ENCODE assay signal across 10 cellular contexts in genomic region chr12:57090456-57090855, GRCh38. TPM values are rescaled to one million over a fixed set of nuclear protein-coding genes. Genes with fewer than 3 reads are reported as not detected.
A peak's percentile ranks its signal among the peaks of the same experiment; 100 is the strongest.
DNase-seq lines count a peak whose midpoint lies in the region; ATAC-seq and TF ChIP-seq lines count a peak whose summit lies in the region.
"Had no signal": no experiment of that assay in that cellular context is flagged by ENCODE, and none has a peak within 500 bp of the region (broad histone marks: within the 10 kb centered on the region; RNA-seq: fewer than 3 reads in every experiment).

No MANE protein-coding gene starts in this region.

- H3K9me3 ChIP-seq in H9 (ENCODE audit: control insufficient read depth, low read depth, low read length) (no peaks in the 10 kb centered on the region), hepatocyte (ENCODE audit: low read depth) (no peaks in the 10 kb centered on the region)

- peak overlapping the region; percentile 90 for H3K4me3 ChIP-seq in hepatocyte

- ATAC-seq in stimulated activated effector memory CD8-positive, alpha-beta T cell treated with anti-CD3 and anti-CD28 coated beads, Interleukin-12 subunit alpha, Interleukin-12 subunit beta, amount 100 ng/mL, for 72 hours = no peak
- ATAC-seq in HG03439 (IDR thresholded peaks at IDR 0.05; ENCODE audit: unreplicated experiment) = no peak

- no peak overlapping the region for H3K18ac ChIP-seq in H9 (ENCODE audit: insufficient read length, low read depth, low read length)

- H3K4me1 Mint-ChIP-seq in H9 = peaks cover 55 to 64% of the 10 kb centered on the region in 2 experiments
- H3K4me1 Mint-ChIP-seq in activated T-helper 2 cell treated with anti-CD3 and anti-CD28 coated beads, Interferon-gamma antibody, Interleukin-2, Interleukin-4, amounts not matched to agents 10 μg/mL and 5 μg/mL and 100 μg/mL, durations not matched to agents 14 hours and 24 hours and 36 hours (ENCODE audit: low read depth) = peaks cover 65% of the 10 kb centered on the region
- H3K4me1 Mint-ChIP-seq in stimulated activated effector memory CD8-positive, alpha-beta T cell treated with anti-CD3 and anti-CD28 coated beads, Interleukin-12 subunit alpha, Interleukin-12 subunit beta, amount 100 ng/mL, for 72 hours = peaks cover 84% of the 10 kb centered on the region

- no peak overlapping the region for H2AK5ac ChIP-seq in H9 (ENCODE audit: insufficient read length, low read length)

- H4K91ac ChIP-seq in H9 (ENCODE audit: insufficient read length, low read depth, low read length) = no peak overlapping the region

- H3K79me1 ChIP-seq in H9 (ENCODE audit: insufficient read depth, low read depth, low read length, poor library complexity, severe bottlenecking) = no peaks in the 10 kb centered on the region

- no peak overlapping the region for H2BK120ac ChIP-seq in H9 (ENCODE audit: low read depth, low read length, poor library complexity, severe bottlenecking)

- peaks cover 9% of the 10 kb centered on the region for H3K23me2 ChIP-seq in H9 (ENCODE audit: insufficient read length, low read depth, low read length, poor library complexity, severe bottlenecking)

- H3K4me1 ChIP-seq in H9 (ENCODE audit: insufficient read depth, low read length) (no peaks in the 10 kb centered on the region; the same call in 1 of the 2 replicates), hepatocyte (ENCODE audit: insufficient read depth) (peaks cover 38% of the 10 kb centered on the region)

- no peak overlapping the region for H4K5ac ChIP-seq in H9 (ENCODE audit: insufficient read length, low read depth, low read length)

- H3K56ac ChIP-seq in H9 (ENCODE audit: insufficient read length, low read depth, low read length) = no peak overlapping the region

- no peak for TF ChIP-seq CTCF in H9 (conservative IDR thresholded peaks at IDR 0.05)
- TF ChIP-seq CTCF in hepatocyte (IDR thresholded peaks at IDR 0.05; ENCODE audit: poor library complexity) = no peak

- H3K9me3 Mint-ChIP-seq in H9 = no peaks in the 10 kb centered on the region; a peak in 1 of 5 replicates
- no peaks in the 10 kb centered on the region for H3K9me3 Mint-ChIP-seq in activated T-helper 2 cell treated with anti-CD3 and anti-CD28 coated beads, Interferon-gamma antibody, Interleukin-2, Interleukin-4, amounts not matched to agents 10 μg/mL and 5 μg/mL and 100 μg/mL, durations not matched to agents 14 hours and 24 hours and 36 hours
- no peaks in the 10 kb centered on the region for H3K9me3 Mint-ChIP-seq in stimulated activated effector memory CD8-positive, alpha-beta T cell treated with anti-CD3 and anti-CD28 coated beads, Interleukin-12 subunit alpha, Interleukin-12 subunit beta, amount 100 ng/mL, for 72 hours

- H3K9ac ChIP-seq in H9 (ENCODE audit: extremely low read depth, insufficient read length, low read length) = no peak overlapping the region

- no peak overlapping the region for H3K14ac ChIP-seq in H9 (ENCODE audit: insufficient read depth, low read length)

- H2BK12ac ChIP-seq in H9 (ENCODE audit: insufficient read length, low read depth, low read length) = no peak overlapping the region

- no peak overlapping the region for H2BK15ac ChIP-seq in H9 (ENCODE audit: low read depth, low read length)

- H4K8ac ChIP-seq in H9 (replicated peaks; ENCODE audit: insufficient read length, low read depth, low read length) = no peak overlapping the region

- no peak overlapping the region for H3K4ac ChIP-seq in H9 (ENCODE audit: low read depth, low read length)

- WGBS in H9 (ENCODE audit: extremely low coverage, insufficient read length, low lambda C conversion rate) = no CpG with 5 or more reads among the region's 6 CpGs
- 39% methylated on average over 6 of the region's 6 CpGs for WGBS in hepatocyte (ENCODE audit: low lambda C conversion rate, missing lambda C conversion rate)

- intact Hi-C loops in activated T-helper 2 cell treated with anti-CD3 and anti-CD28 coated beads, Interferon-gamma antibody, Interleukin-2, Interleukin-4, amounts not matched to agents 10 μg/mL and 5 μg/mL and 100 μg/mL, durations not matched to agents 14 hours and 24 hours and 36 hours (cut with micrococcal nuclease) = no loop called here

- no peak overlapping the region for H2BK20ac ChIP-seq in H9 (ENCODE audit: low read depth, low read length, poor library complexity, severe bottlenecking)

- no peaks in the 10 kb centered on the region for H3K9me2 ChIP-seq in hepatocyte (replicated peaks; ENCODE audit: insufficient read depth)

- no peak overlapping the region for H3K23ac ChIP-seq in H9 (ENCODE audit: insufficient read length, low read depth, low read length)

- H3K27ac ChIP-seq in H9 (ENCODE audit: insufficient read length, low read depth, low read length) (no peak overlapping the region), hepatocyte (peak overlapping the region; percentile 100)

- H3K36me3 ChIP-seq in hepatocyte (replicated peaks; ENCODE audit: insufficient read depth, low read depth) = peaks cover 3% of the 10 kb centered on the region

- H2AFZ ChIP-seq in H9 (ENCODE audit: low read length) (no peak overlapping the region), hepatocyte (no peak overlapping the region)

- H3K36me3 Mint-ChIP-seq in H9 (ENCODE audit: insufficient read depth in 1 of 3, low read depth in 3 of 3) = peaks cover 13 to 52% (median 39%) of the 10 kb centered on the region in 3 experiments
- H3K36me3 Mint-ChIP-seq in activated T-helper 2 cell treated with anti-CD3 and anti-CD28 coated beads, Interferon-gamma antibody, Interleukin-2, Interleukin-4, amounts not matched to agents 10 μg/mL and 5 μg/mL and 100 μg/mL, durations not matched to agents 14 hours and 24 hours and 36 hours (ENCODE audit: low read depth) = peaks cover 63% of the 10 kb centered on the region
- H3K36me3 Mint-ChIP-seq in stimulated activated effector memory CD8-positive, alpha-beta T cell treated with anti-CD3 and anti-CD28 coated beads, Interleukin-12 subunit alpha, Interleukin-12 subunit beta, amount 100 ng/mL, for 72 hours = peaks cover 90% of the 10 kb centered on the region

- H3K4me3 Mint-ChIP-seq in H9 = peak overlapping the region; percentile 89 to 93
- H3K4me3 Mint-ChIP-seq in activated T-helper 2 cell treated with anti-CD3 and anti-CD28 coated beads, Interferon-gamma antibody, Interleukin-2, Interleukin-4, amounts not matched to agents 10 μg/mL and 5 μg/mL and 100 μg/mL, durations not matched to agents 14 hours and 24 hours and 36 hours (ENCODE audit: low read depth) = peak overlapping the region; percentile 99
- peak overlapping the region; percentile 98 for H3K4me3 Mint-ChIP-seq in stimulated activated effector memory CD8-positive, alpha-beta T cell treated with anti-CD3 and anti-CD28 coated beads, Interleukin-12 subunit alpha, Interleukin-12 subunit beta, amount 100 ng/mL, for 72 hours

- H3T11ph ChIP-seq in H9 (ENCODE audit: low read length) = no peak overlapping the region

- DNase-seq in H9 (no peak), hepatocyte (ENCODE audit: low spot score) (no peak), hippocampal formation (lab: John Stamatoyannopoulos, UW) (no peak), A172 (ENCODE audit: low spot score) (no peak), mesenteric fat pad (ENCODE audit: low spot score) (no peak)
- DNase-seq in activated T-helper 2 cell treated with anti-CD3 and anti-CD28 coated beads, Interferon-gamma antibody, Interleukin-2, Interleukin-4, amounts not matched to agents 10 μg/mL and 5 μg/mL and 100 μg/mL, durations not matched to agents 14 hours and 24 hours and 36 hours (ENCODE audit: low spot score) = no peak
- DNase-seq in stimulated activated effector memory CD8-positive, alpha-beta T cell treated with anti-CD3 and anti-CD28 coated beads, Interleukin-12 subunit alpha, Interleukin-12 subunit beta, amount 100 ng/mL, for 72 hours (ENCODE audit: low spot score in 2 of 2) = no peak
- DNase-seq: NK-92 treated with Interleukin-12 subunit alpha and Interleukin-12 subunit beta, amount 100 ng/mL, for 24 hours had no signal

- no peaks in the 10 kb centered on the region; the same call in 1 of the 2 replicates for H3K79me2 ChIP-seq in H9 (ENCODE audit: insufficient read depth, low read length)
- H3K79me2 ChIP-seq in hepatocyte = peaks cover 47% of the 10 kb centered on the region

- H4K20me1 ChIP-seq in H9 (ENCODE audit: control insufficient read depth, insufficient read depth, insufficient read length) (no peaks in the 10 kb centered on the region), hepatocyte (ENCODE audit: insufficient read depth, poor library complexity, severe bottlenecking) (peaks cover 37% of the 10 kb centered on the region)

- no peaks in the 10 kb centered on the region for H3K27me3 Mint-ChIP-seq in H9 (ENCODE audit: low read depth)
- H3K27me3 Mint-ChIP-seq in activated T-helper 2 cell treated with anti-CD3 and anti-CD28 coated beads, Interferon-gamma antibody, Interleukin-2, Interleukin-4, amounts not matched to agents 10 μg/mL and 5 μg/mL and 100 μg/mL, durations not matched to agents 14 hours and 24 hours and 36 hours (ENCODE audit: low read depth) = no peaks in the 10 kb centered on the region

- H3K4me2 ChIP-seq in H9 (ENCODE audit: insufficient read depth, insufficient read length, low read length) = no peak overlapping the region
- H3K4me2 ChIP-seq in hepatocyte = peak overlapping the region; percentile 89

- no peaks in the 10 kb centered on the region for H3K27me3 ChIP-seq in H9 (ENCODE audit: insufficient read depth, low read length)
- no peaks in the 10 kb centered on the region for H3K27me3 ChIP-seq in hepatocyte

- H2BK5ac ChIP-seq in H9 (ENCODE audit: insufficient read length, low read length) = no peak overlapping the region

- H3K27ac Mint-ChIP-seq in H9 = no peak overlapping the region; a peak in 1 of 7 replicates
- H3K27ac Mint-ChIP-seq in activated T-helper 2 cell treated with anti-CD3 and anti-CD28 coated beads, Interferon-gamma antibody, Interleukin-2, Interleukin-4, amounts not matched to agents 10 μg/mL and 5 μg/mL and 100 μg/mL, durations not matched to agents 14 hours and 24 hours and 36 hours = peak overlapping the region; percentile 59
- H3K27ac Mint-ChIP-seq in stimulated activated effector memory CD8-positive, alpha-beta T cell treated with anti-CD3 and anti-CD28 coated beads, Interleukin-12 subunit alpha, Interleukin-12 subunit beta, amount 100 ng/mL, for 72 hours = peak overlapping the region; percentile 93

RNA-seq across cellular contexts. Expression of gene NAB2, which starts 1.5 kb away (rescaled TPM):
- total RNA-seq in H9 (2021) (67.8 and 68.1 TPM in 2 replicates), hepatocyte (21.9 and 24.8 TPM in 2 replicates), mesenteric fat pad (22.1 TPM)
- 72.8 and 74.7 TPM in 2 replicates for total RNA-seq in activated T-helper 2 cell treated with anti-CD3 and anti-CD28 coated beads, Interferon-gamma antibody, Interleukin-2, Interleukin-4, amounts not matched to agents 10 μg/mL and 5 μg/mL and 100 μg/mL, durations not matched to agents 14 hours and 24 hours and 36 hours
- 12.3 and 12.9 TPM in 2 replicates for polyA plus RNA-seq in hepatocyte
- total RNA-seq in A172 (2014; rRNA removed; shearing (Covaris generic)) = 18.9 and 22.4 TPM in 2 replicates

RNA-seq across cellular contexts. Expression of gene NEMP1, which starts 11.9 kb away (rescaled TPM):
- 50.1 and 53.0 TPM in 2 replicates for total RNA-seq in H9 (2021)
- 79.8 and 86.7 TPM in 2 replicates for total RNA-seq in activated T-helper 2 cell treated with anti-CD3 and anti-CD28 coated beads, Interferon-gamma antibody, Interleukin-2, Interleukin-4, amounts not matched to agents 10 μg/mL and 5 μg/mL and 100 μg/mL, durations not matched to agents 14 hours and 24 hours and 36 hours
- 8.3 and 9.3 TPM in 2 replicates for total RNA-seq in hepatocyte
- polyA plus RNA-seq in hepatocyte = 3.0 and 6.2 TPM in 2 replicates
- 26.3 and 28.0 TPM in 2 replicates for total RNA-seq in A172 (2014; rRNA removed; shearing (Covaris generic))
- total RNA-seq in mesenteric fat pad = 8.6 TPM

RNA-seq across cellular contexts. Expression of gene STAT6, which starts 20.7 kb away (rescaled TPM):
- total RNA-seq in H9 (2021) (42.9 and 44.4 TPM in 2 replicates), hepatocyte (76.7 and 78.9 TPM in 2 replicates), mesenteric fat pad (164 TPM)
- 333 and 341 TPM in 2 replicates for total RNA-seq in activated T-helper 2 cell treated with anti-CD3 and anti-CD28 coated beads, Interferon-gamma antibody, Interleukin-2, Interleukin-4, amounts not matched to agents 10 μg/mL and 5 μg/mL and 100 μg/mL, durations not matched to agents 14 hours and 24 hours and 36 hours
- 80.0 and 101 TPM in 2 replicates for polyA plus RNA-seq in hepatocyte
- total RNA-seq in A172 (2014; rRNA removed; shearing (Covaris generic)) = 15.2 and 18.4 TPM in 2 replicates

RNA-seq across cellular contexts. Expression of gene LRP1, which starts 37.8 kb away (rescaled TPM):
- total RNA-seq in H9 (2021) (98.4 and 115 TPM in 2 replicates), hepatocyte (48.5 and 76.8 TPM in 2 replicates), mesenteric fat pad (954 TPM)
- 1.8 and 2.1 TPM in 2 replicates for total RNA-seq in activated T-helper 2 cell treated with anti-CD3 and anti-CD28 coated beads, Interferon-gamma antibody, Interleukin-2, Interleukin-4, amounts not matched to agents 10 μg/mL and 5 μg/mL and 100 μg/mL, durations not matched to agents 14 hours and 24 hours and 36 hours
- polyA plus RNA-seq in hepatocyte = 47.8 and 57.6 TPM in 2 replicates
- 34.1 and 35.5 TPM in 2 replicates for total RNA-seq in A172 (2014; rRNA removed; shearing (Covaris generic))

RNA-seq across cellular contexts. Expression of gene MYO1A, which starts 40.5 kb away (rescaled TPM):
- total RNA-seq in H9 (2021) (0.26 TPM in 1 of 2 replicates, not detected in the other), hepatocyte (28.3 and 29.2 TPM in 2 replicates), mesenteric fat pad (3.6 TPM)
- 2.4 and 4.2 TPM in 2 replicates for total RNA-seq in activated T-helper 2 cell treated with anti-CD3 and anti-CD28 coated beads, Interferon-gamma antibody, Interleukin-2, Interleukin-4, amounts not matched to agents 10 μg/mL and 5 μg/mL and 100 μg/mL, durations not matched to agents 14 hours and 24 hours and 36 hours
- 23.8 and 25.2 TPM in 2 replicates for polyA plus RNA-seq in hepatocyte
- total RNA-seq in A172 (2014; rRNA removed; shearing (Covaris generic)) = not detected in 2 replicates
- total RNA-seq: H4 had no signal

Comparison
In these comparisons a context has a peak if more than half of its experiments do, and no peak if none do; other contexts are left out.
1. H3K27ac Mint-ChIP-seq: peak in activated T-helper 2 cell treated with anti-CD3 and anti-CD28 coated beads, Interferon-gamma antibody, Interleukin-2, Interleukin-4, amounts not matched to agents 10 μg/mL and 5 μg/mL and 100 μg/mL, durations not matched to agents 14 hours and 24 hours and 36 hours (single experiment) and stimulated activated effector memory CD8-positive, alpha-beta T cell treated with anti-CD3 and anti-CD28 coated beads, Interleukin-12 subunit alpha, Interleukin-12 subunit beta, amount 100 ng/mL, for 72 hours (single experiment); none in H9 (0 of 3).
2. Peak in every context shown above with its lines, with median percentiles within 50 percentile points of each other: H3K4me3 Mint-ChIP-seq.